Comparison of ENCODE assay signal across 21 cellular contexts in genomic region chr1:91007092-91007491, GRCh38.
"Had no signal": no experiment of that assay in that cellular context is flagged by ENCODE, and none has a peak within 500 bp of the region (broad histone marks: within the 10 kb centered on the region; RNA-seq: fewer than 3 reads in every experiment).

No MANE protein-coding gene starts in this region.

- ATAC-seq: activated CD4-positive, CD25-positive, alpha-beta regulatory T cell treated with anti-CD3 and anti-CD28 coated beads, Interleukin-2, amount 50 U/mL, for 24 hours; activated naive CD4-positive, alpha-beta T cell treated with anti-CD3 and anti-CD28 coated beads, Interleukin-2, amount 50 U/mL, for 72 hours; heart right ventricle; naive thymus-derived CD4-positive, alpha-beta T cell had no signal

- H3K36me3 ChIP-seq: breast epithelium, heart right ventricle, spleen, thoracic aorta, upper lobe of left lung had no signal

- H3K27ac ChIP-seq: breast epithelium, coronary artery, heart right ventricle, spleen, thoracic aorta, upper lobe of left lung had no signal

- H3K27me3 Mint-ChIP-seq: activated CD4-positive, alpha-beta memory T cell treated with anti-CD3 and anti-CD28 coated beads, Interleukin-2, amount 10 ng/mL, durations not matched to agents 7 days and 5 days; activated CD4-positive, alpha-beta T cell treated with anti-CD3 and anti-CD28 coated beads, Interleukin-2, amount 10 ng/mL, durations not matched to agents 24 days and 14 days; naive thymus-derived CD4-positive, alpha-beta T cell had no signal

- H3K4me3 Mint-ChIP-seq: activated CD4-positive, alpha-beta memory T cell treated with anti-CD3 and anti-CD28 coated beads, Interleukin-2, amount 10 ng/mL, durations not matched to agents 7 days and 5 days; activated CD4-positive, alpha-beta T cell treated with anti-CD3 and anti-CD28 coated beads, Interleukin-2, amount 10 ng/mL, durations not matched to agents 24 days and 14 days had no signal

- H3K9me3 Mint-ChIP-seq: immature natural killer cell had no signal

- DNase-seq: activated CD4-positive, alpha-beta memory T cell treated with anti-CD3 and anti-CD28 coated beads, Interleukin-2, amount 10 ng/mL, durations not matched to agents 7 days and 5 days; activated CD4-positive, alpha-beta T cell treated with anti-CD3 and anti-CD28 coated beads, Interleukin-2, amount 10 ng/mL, durations not matched to agents 24 days and 14 days; activated gamma-delta T cell; activated T-cell treated with anti-CD3 and anti-CD28 coated beads for 4 hours; amniotic stem cell; erythroblast; heart right ventricle; immature natural killer cell; naive thymus-derived CD4-positive, alpha-beta T cell; retina; spleen; stimulated activated CD4-positive, alpha-beta T cell treated with anti-CD3 and anti-CD28 coated beads, Interleukin-4, amount 100 ng/mL, for 1 hour; stimulated activated naive CD4-positive, alpha-beta T cell; upper lobe of left lung had no signal

- H3K27me3 ChIP-seq: breast epithelium, heart right ventricle, spleen, upper lobe of left lung had no signal

- H3K4me3 ChIP-seq: breast epithelium, coronary artery, heart right ventricle, lung, spleen, thoracic aorta, upper lobe of left lung had no signal

- FAIRE-seq: endometrium had no signal

- H3K27ac Mint-ChIP-seq: activated CD4-positive, alpha-beta memory T cell treated with anti-CD3 and anti-CD28 coated beads, Interleukin-2, amount 10 ng/mL, durations not matched to agents 7 days and 5 days; activated CD4-positive, alpha-beta T cell treated with anti-CD3 and anti-CD28 coated beads, Interleukin-2, amount 10 ng/mL, durations not matched to agents 24 days and 14 days had no signal

- H3K9me3 ChIP-seq: thoracic aorta, upper lobe of left lung had no signal
